In the genomic region with DNA sequence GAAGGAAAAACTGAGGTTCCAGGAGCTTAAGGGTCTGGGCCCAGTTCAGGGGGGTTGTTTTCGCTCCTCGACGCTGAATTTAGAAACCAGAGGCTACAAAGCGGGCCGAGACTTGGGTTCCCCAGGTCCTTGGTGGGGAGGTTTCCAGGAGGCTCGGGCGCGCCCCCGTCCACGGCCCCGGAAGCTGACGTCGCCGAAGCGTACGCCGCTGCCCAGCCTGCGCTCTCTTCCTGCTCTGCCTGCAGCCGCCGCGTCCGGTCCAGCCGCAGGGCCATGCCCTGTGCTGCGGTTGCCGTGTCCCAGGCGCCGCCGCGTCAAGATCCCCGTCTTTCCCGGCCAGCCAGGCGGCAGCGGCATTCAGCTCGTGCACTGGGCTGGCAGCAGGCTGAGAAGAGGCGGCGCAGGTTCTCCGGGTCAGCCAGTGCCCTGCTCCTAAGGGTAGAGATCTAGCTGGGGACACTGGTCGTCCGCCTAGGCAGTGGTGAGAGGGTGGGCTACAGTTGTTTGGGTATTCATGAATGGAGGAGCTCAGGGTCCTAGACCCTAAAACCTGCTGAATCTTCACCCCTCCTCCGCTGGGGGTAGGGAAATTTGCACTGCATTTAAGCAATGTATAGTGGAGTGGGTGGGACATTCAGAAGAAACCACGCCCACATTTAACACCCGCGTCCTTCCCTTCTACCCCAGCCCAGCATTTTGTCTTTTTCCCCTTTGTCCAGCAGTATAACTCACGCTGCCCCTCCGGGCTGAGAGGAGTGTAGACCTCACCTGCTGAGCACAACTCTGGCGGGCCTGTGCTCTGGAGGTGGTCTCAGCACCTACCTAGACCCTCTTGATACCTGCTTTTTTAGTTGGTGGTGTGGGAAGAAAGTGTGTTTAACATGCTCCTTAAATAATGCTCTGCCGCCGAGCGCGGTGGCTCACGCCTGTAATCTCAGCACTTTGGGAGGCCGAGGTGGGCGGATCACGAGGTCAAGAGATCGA, we compare ENCODE assay signal across 8 cellular contexts. TPM values are rescaled to one million over a fixed set of nuclear protein-coding genes. Genes with fewer than 3 reads are reported as not detected.
DNase-seq lines count a peak whose midpoint lies in the region; ATAC-seq and TF ChIP-seq lines count a peak whose summit lies in the region.

No MANE protein-coding gene starts in this region.

- no peaks in the 10 kb centered on the region for H3K9me3 ChIP-seq in right lobe of liver

- TF ChIP-seq CTCF in dorsolateral prefrontal cortex (IDR thresholded peaks at IDR 0.05 in 54 of 56, conservative IDR thresholded peaks at IDR 0.05 in 2 of 56; ENCODE audit: low read depth in 1 of 56, partially characterized antibody in 56 of 56) (peak in 12 of 56 donors; percentile 3 to 38 (median 18)), right lobe of liver (IDR thresholded peaks at IDR 0.05) (no peak)

- H3K4me3 ChIP-seq in dorsolateral prefrontal cortex (peak overlapping the region; percentile 62 to 100 (median 93)), right lobe of liver (peak overlapping the region; percentile 76 to 99 (median 95))

- H3K36me3 ChIP-seq in right lobe of liver, result no peaks in the 10 kb centered on the region

- intact Hi-C loops in dorsolateral prefrontal cortex (cut with DNase I), result loop anchor here (2.0 to 5.0 kb wide), 5 partner anchors 111 to 147 kb away; partner anchors contain the start of genes PPP1R11 (in 2 of the 2) and TRIM39 (in 2 of the 2)
- intact Hi-C loops in right lobe of liver (cut with DNase I), result no loop called here

- 54% methylated on average over 18 of the region's 55 CpGs for WGBS in right lobe of liver (ENCODE audit: insufficient coverage, low coverage, low lambda C conversion rate, missing lambda C conversion rate)

- TF ChIP-seq POLR2A in right lobe of liver (IDR thresholded peaks at IDR 0.05), result peak; percentile 90

- DNase-seq in NCI-H82 (lab: John Stamatoyannopoulos, UW) (peak; percentile 37), NCI-H82 treated with DMSO at 0.1 percent for 48 hours (lab: John Stamatoyannopoulos, UW; ENCODE audit: unreplicated experiment) (no peak), NCI-H460 (ENCODE audit: extremely low read depth, low read depth) (peak; percentile 49), dorsolateral prefrontal cortex (peak; percentile 66 to 91 (median 81)), right lobe of liver (peak; percentile 89 to 92 (median 91))
- DNase-seq in activated CD4-positive, alpha-beta T cell treated with anti-CD3 and anti-CD28 coated beads, Interleukin-2, amount 50 U/mL, for 4 hours, result peak; percentile 51 to 53
- DNase-seq in stimulated activated CD4-positive, alpha-beta T cell treated with anti-CD3 and anti-CD28 coated beads, Interleukin-4, amount 100 ng/mL, for 1 hour, result peak; percentile 69

- peaks cover 0 to 35% (median 10%) of the 10 kb centered on the region in 4 donors for H3K4me1 ChIP-seq in right lobe of liver

- H3K27ac ChIP-seq in dorsolateral prefrontal cortex (peak overlapping the region; percentile 86 to 99 (median 96)), right lobe of liver (peak overlapping the region; percentile 92 to 99 (median 98))

- peak; percentile 51 for ATAC-seq in HG03064 (IDR thresholded peaks at IDR 0.05; ENCODE audit: low read depth, unreplicated experiment)
- ATAC-seq in right lobe of liver, result peak; percentile 81 to 88 (median 83)

- H3K27me3 ChIP-seq in dorsolateral prefrontal cortex (no peaks in the 10 kb centered on the region), right lobe of liver (no peaks in the 10 kb centered on the region)

RNA-seq across cellular contexts. Expression of gene TRIM26, which starts 1.1 kb away (rescaled TPM):
- total RNA-seq in NCI-H460 (2014; rRNA removed; shearing (Covaris generic)), result 14.2 and 17.4 TPM in 2 replicates
- polyA plus RNA-seq in NCI-H460 (2014; cell fraction: nucleus; rRNA removed), result 19.6 and 21.4 TPM in 2 replicates
- total RNA-seq in dorsolateral prefrontal cortex, result 10 to 100 TPM; 22.4 to 51.1 (median 31.6) TPM
- 10 to 100 TPM; 28.8 to 47.5 (median 38.9) TPM for total RNA-seq in right lobe of liver

RNA-seq across cellular contexts. Expression of gene TRIM15, which starts 50.9 kb away (rescaled TPM):
- total RNA-seq in NCI-H460 (2014; rRNA removed; shearing (Covaris generic)), result 0.12 TPM in 1 of 2 replicates, not detected in the other
- polyA plus RNA-seq in NCI-H460 (2014; cell fraction: nucleus; rRNA removed), result not detected in 2 replicates
- total RNA-seq in dorsolateral prefrontal cortex, result not detected
- 10 to 100 TPM in 1 of 6 experiments, 1 to 10 TPM in 5; 1.7 to 17.7 (median 5.7) TPM for total RNA-seq in right lobe of liver

RNA-seq across cellular contexts. Expression of gene TRIM10, which starts 53.3 kb away (rescaled TPM):
- total RNA-seq in NCI-H460 (2014; rRNA removed; shearing (Covaris generic)), result not detected in 2 replicates
- polyA plus RNA-seq in NCI-H460 (2014; cell fraction: nucleus; rRNA removed), result not detected in 2 replicates
- total RNA-seq in dorsolateral prefrontal cortex (under 1 TPM in 5 of 120 experiments, not detected in 115; 0.15 to 0.22 (median 0.18) TPM), right lobe of liver (1 to 10 TPM in 5 of 6 experiments, under 1 TPM in 1; 0.74 to 2.4 (median 1.4) TPM)

Comparison
In these comparisons a context has a peak if more than half of its experiments do, and no peak if none do; other contexts are left out.
1. intact Hi-C loops: an anchor here in dorsolateral prefrontal cortex (2.0 to 5.0 kb wide); none called in right lobe of liver.